ENCODE assay signal across 11 cellular contexts in genomic region chr14:96126783-96127271, GRCh38.
DNase-seq lines count a peak whose midpoint lies in the region; ATAC-seq and TF ChIP-seq lines count a peak whose summit lies in the region.
"Had no signal": no experiment of that assay in that cellular context is flagged by ENCODE, and none has a peak within 500 bp of the region (broad histone marks: within the 10 kb centered on the region; RNA-seq: fewer than 3 reads in every experiment).

No MANE protein-coding gene starts in this region.

- CTCF ChIA-PET in activated CD4-positive, alpha-beta T cell treated with anti-CD3 and anti-CD28 coated beads, Interleukin-2, amount 10 ng/mL, durations not matched to agents 7 days and 5 days (lab: Charles Lee) = no interaction called here

- H3K4me2 ChIP-seq in GM23338 = no peak overlapping the region
- H3K4me2 ChIP-seq: neural progenitor cell had no signal

- no peaks in the 10 kb centered on the region for H3K9me3 Mint-ChIP-seq in activated CD4-positive, alpha-beta T cell treated with anti-CD3 and anti-CD28 coated beads, Interleukin-2, amount 10 ng/mL, durations not matched to agents 7 days and 5 days
- no peaks in the 10 kb centered on the region for H3K9me3 Mint-ChIP-seq in activated naive CD8-positive, alpha-beta T cell treated with anti-CD3 and anti-CD28 coated beads for 36 hours
- no peaks in the 10 kb centered on the region for H3K9me3 Mint-ChIP-seq in GM23338
- H3K9me3 Mint-ChIP-seq: neural progenitor cell had no signal

- TF ChIP-seq CTCF in GM23338 (conservative IDR thresholded peaks at IDR 0.05; ENCODE audit: low read depth in 2 of 2) = no peak

- H4K20me1 ChIP-seq in GM23338 (replicated peaks; ENCODE audit: insufficient read depth) = no peaks in the 10 kb centered on the region

- H3K27ac ChIP-seq in GM23338 (ENCODE audit: low read depth) = no peak overlapping the region
- H3K27ac ChIP-seq: neural progenitor cell had no signal

- H3K36me3 ChIP-seq in GM23338 (ENCODE audit: insufficient read depth) = no peaks in the 10 kb centered on the region
- H3K36me3 ChIP-seq: neural progenitor cell, uterus had no signal

- no peaks in the 10 kb centered on the region for H3K36me3 Mint-ChIP-seq in activated CD4-positive, alpha-beta T cell treated with anti-CD3 and anti-CD28 coated beads, Interleukin-2, amount 10 ng/mL, durations not matched to agents 7 days and 5 days (ENCODE audit: low read depth)
- H3K36me3 Mint-ChIP-seq in activated naive CD8-positive, alpha-beta T cell treated with anti-CD3 and anti-CD28 coated beads for 36 hours = no peaks in the 10 kb centered on the region
- H3K36me3 Mint-ChIP-seq in GM23338 (ENCODE audit: low read depth) = no peaks in the 10 kb centered on the region
- H3K36me3 Mint-ChIP-seq: neural progenitor cell had no signal

- POLR2A ChIA-PET in activated CD4-positive, alpha-beta T cell treated with anti-CD3 and anti-CD28 coated beads, Interleukin-2, amount 10 ng/mL, durations not matched to agents 7 days and 5 days (lab: Charles Lee) = no interaction called here

- H3K27ac Mint-ChIP-seq in activated CD4-positive, alpha-beta T cell treated with anti-CD3 and anti-CD28 coated beads, Interleukin-2, amount 10 ng/mL, durations not matched to agents 7 days and 5 days = peak overlapping the region; percentile 84
- peak overlapping the region; percentile 67 for H3K27ac Mint-ChIP-seq in activated naive CD8-positive, alpha-beta T cell treated with anti-CD3 and anti-CD28 coated beads for 36 hours
- H3K27ac Mint-ChIP-seq in GM23338 = no peak overlapping the region
- H3K27ac Mint-ChIP-seq: neural progenitor cell had no signal

- H3K4me1 ChIP-seq in GM23338 (ENCODE audit: insufficient read depth) = no peaks in the 10 kb centered on the region
- H3K4me1 ChIP-seq: neural progenitor cell, uterus had no signal

- H3K27me3 Mint-ChIP-seq in activated CD4-positive, alpha-beta T cell treated with anti-CD3 and anti-CD28 coated beads, Interleukin-2, amount 10 ng/mL, durations not matched to agents 7 days and 5 days = no peaks in the 10 kb centered on the region
- no peaks in the 10 kb centered on the region for H3K27me3 Mint-ChIP-seq in activated naive CD8-positive, alpha-beta T cell treated with anti-CD3 and anti-CD28 coated beads for 36 hours
- H3K27me3 Mint-ChIP-seq in GM23338 (ENCODE audit: insufficient read depth, low read depth, poor library complexity) = peaks cover 4% of the 10 kb centered on the region

- H3F3A ChIP-seq in GM23338 (replicated peaks; ENCODE audit: low read depth) = no peaks in the 10 kb centered on the region

- no peak overlapping the region for H3K4me3 Mint-ChIP-seq in activated CD4-positive, alpha-beta T cell treated with anti-CD3 and anti-CD28 coated beads, Interleukin-2, amount 10 ng/mL, durations not matched to agents 7 days and 5 days
- H3K4me3 Mint-ChIP-seq in activated naive CD8-positive, alpha-beta T cell treated with anti-CD3 and anti-CD28 coated beads for 36 hours = no peak overlapping the region
- no peak overlapping the region for H3K4me3 Mint-ChIP-seq in GM23338
- H3K4me3 Mint-ChIP-seq: neural progenitor cell had no signal

- intact Hi-C loops in sciatic nerve (cut with DNase I) = no loop called here

- H3K4me3 ChIP-seq in GM23338 = no peak overlapping the region
- H3K4me3 ChIP-seq: neural progenitor cell, uterus had no signal

- DNase-seq in activated CD4-positive, alpha-beta T cell treated with anti-CD3 and anti-CD28 coated beads, Interleukin-2, amount 10 ng/mL, durations not matched to agents 7 days and 5 days = no peak
- DNase-seq in activated CD4-positive, alpha-beta T cell treated with anti-CD3 and anti-CD28 coated beads for 4 hours = no peak
- DNase-seq in NCI-H187 (lab: John Stamatoyannopoulos, UW) (peak; percentile 44 to 50), sciatic nerve (ENCODE audit: low spot score) (no peak), GM23338 (ENCODE audit: low spot score) (no peak)
- DNase-seq in activated naive CD8-positive, alpha-beta T cell treated with anti-CD3 and anti-CD28 coated beads for 36 hours = no peak
- DNase-seq: NCI-H1105 treated with DMSO at 0.1 percent for 48 hours, uterus had no signal

- no peaks in the 10 kb centered on the region for H3K9me2 ChIP-seq in GM23338 (ENCODE audit: insufficient read depth)

- peaks cover 21% of the 10 kb centered on the region for H3K4me1 Mint-ChIP-seq in activated CD4-positive, alpha-beta T cell treated with anti-CD3 and anti-CD28 coated beads, Interleukin-2, amount 10 ng/mL, durations not matched to agents 7 days and 5 days
- H3K4me1 Mint-ChIP-seq in activated naive CD8-positive, alpha-beta T cell treated with anti-CD3 and anti-CD28 coated beads for 36 hours = peaks cover 34% of the 10 kb centered on the region
- H3K4me1 Mint-ChIP-seq in GM23338 = no peaks in the 10 kb centered on the region
- H3K4me1 Mint-ChIP-seq: neural progenitor cell had no signal

- H3K79me2 ChIP-seq in GM23338 (replicated peaks; ENCODE audit: insufficient read depth) = no peaks in the 10 kb centered on the region

- no peak overlapping the region for H2AFZ ChIP-seq in GM23338
- H2AFZ ChIP-seq: neural progenitor cell had no signal

- H3K27me3 ChIP-seq in GM23338 (ENCODE audit: insufficient read depth) = 0 out of 2 replicates have a peak, but pooled peaks cover 4% of the 10 kb centered on the region
- H3K27me3 ChIP-seq: uterus had no signal

- peak; percentile 74 for ATAC-seq in sciatic nerve
- ATAC-seq in HG03159 (IDR thresholded peaks at IDR 0.05; ENCODE audit: unreplicated experiment) = no peak
- no peak for ATAC-seq in GM18858 (IDR thresholded peaks at IDR 0.05; ENCODE audit: unreplicated experiment)
- ATAC-seq in GM23338 = no peak

TF ChIP-seq in GM23338, 12 proteins besides CTCF, POLR2A, EP300 and RAD21 (continues in another document):
- TF ChIP-seq EZH2phosphoT487 (IDR thresholded peaks at IDR 0.05; ENCODE audit: unreplicated experiment) (no peak), POLR2AphosphoS5 (IDR thresholded peaks at IDR 0.05; ENCODE audit: low read depth) (no peak), CREB1 (CRISPR knock-in tag; IDR thresholded peaks at IDR 0.05; ENCODE audit: low read depth) (no peak), NANOG (IDR thresholded peaks at IDR 0.05; ENCODE audit: borderline replicate concordance) (no peak), JUNB (IDR thresholded peaks at IDR 0.05; ENCODE audit: unreplicated experiment) (no peak), ETS1 (IDR thresholded peaks at IDR 0.05) (no peak), REST (IDR thresholded peaks at IDR 0.05; ENCODE audit: unreplicated experiment) (no peak), ZNF331 (CRISPR knock-in tag; IDR thresholded peaks at IDR 0.05; ENCODE audit: low read depth) (no peak), ZNF114 (CRISPR knock-in tag; IDR thresholded peaks at IDR 0.05) (no peak), STAT1 (IDR thresholded peaks at IDR 0.05; ENCODE audit: unreplicated experiment) (no peak), EZH2 (IDR thresholded peaks at IDR 0.05; ENCODE audit: low read depth, unreplicated experiment) (no peak)

Comparison
In these comparisons a context has a peak if more than half of its experiments do, and no peak if none do; other contexts are left out.
1. DNase-seq: peak in NCI-H187 (2 of 2); none in activated CD4-positive, alpha-beta T cell treated with anti-CD3 and anti-CD28 coated beads, Interleukin-2, amount 10 ng/mL, durations not matched to agents 7 days and 5 days (single experiment), activated CD4-positive, alpha-beta T cell treated with anti-CD3 and anti-CD28 coated beads for 4 hours (0 of 2), activated naive CD8-positive, alpha-beta T cell treated with anti-CD3 and anti-CD28 coated beads for 36 hours (single experiment), sciatic nerve (single experiment) and GM23338 (single experiment).